ENCODE assay signal across 2 cellular contexts in the genomic region with DNA sequence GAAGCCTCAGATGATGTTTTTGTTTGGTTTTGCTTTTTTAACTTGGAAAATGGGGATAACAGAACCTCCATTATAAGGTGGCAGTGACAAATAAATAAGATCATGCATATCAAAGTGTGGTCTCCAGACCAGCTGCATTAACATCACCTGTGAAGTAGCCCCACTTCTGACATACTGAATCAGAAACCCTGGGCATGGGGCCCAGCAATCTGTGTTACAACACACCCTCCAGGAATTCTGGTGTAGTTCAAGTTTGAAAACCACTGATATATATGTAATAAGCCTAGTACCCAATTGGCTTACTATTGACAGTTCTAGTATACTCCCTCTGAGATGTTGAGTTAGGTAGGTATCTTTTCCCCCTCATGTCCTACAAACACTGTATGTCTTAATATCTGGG.
TF ChIP-seq lines count a peak whose summit lies in the region.

No MANE protein-coding gene starts in this region.

TF ChIP-seq in liver, 16 proteins besides CTCF, POLR2A, EP300 and RAD21:
- no peak for TF ChIP-seq JUND (IDR thresholded peaks at IDR 0.05)
- no peak for TF ChIP-seq FOXA2 (IDR thresholded peaks at IDR 0.05)
- TF ChIP-seq, protein P1, sequence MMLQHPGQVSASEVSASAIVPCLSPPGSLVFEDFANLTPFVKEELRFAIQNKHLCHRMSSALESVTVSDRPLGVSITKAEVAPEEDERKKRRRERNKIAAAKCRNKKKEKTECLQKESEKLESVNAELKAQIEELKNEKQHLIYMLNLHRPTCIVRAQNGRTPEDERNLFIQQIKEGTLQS (IDR thresholded peaks at IDR 0.05), result no peak
- no peak for TF ChIP-seq FOXA1 (IDR thresholded peaks at IDR 0.05)
- no peak for TF ChIP-seq GABPA (IDR thresholded peaks at IDR 0.05 in 1 of 2, conservative IDR thresholded peaks at IDR 0.05 in 1 of 2)
- no peak for TF ChIP-seq HNF4G (IDR thresholded peaks at IDR 0.05)
- no peak for TF ChIP-seq EGR1 (IDR thresholded peaks at IDR 0.05; ENCODE audit: low read depth in 2 of 2)
- no peak for TF ChIP-seq HNF4A (conservative IDR thresholded peaks at IDR 0.05)
- no peak for TF ChIP-seq ZBTB33 (IDR thresholded peaks at IDR 0.05)
- no peak for TF ChIP-seq SP1 (IDR thresholded peaks at IDR 0.05)
- no peak for TF ChIP-seq REST (IDR thresholded peaks at IDR 0.05)
- TF ChIP-seq NR2F2 (IDR thresholded peaks at IDR 0.05), result no peak
- TF ChIP-seq RXRA (IDR thresholded peaks at IDR 0.05), result no peak

TF ChIP-seq in HepG2, 621 proteins besides CTCF, POLR2A, EP300 and RAD21:
- no peak for TF ChIP-seq ZFP37 (CRISPR knock-in tag; IDR thresholded peaks at IDR 0.05; ENCODE audit: borderline replicate concordance)
- TF ChIP-seq, protein P2, sequence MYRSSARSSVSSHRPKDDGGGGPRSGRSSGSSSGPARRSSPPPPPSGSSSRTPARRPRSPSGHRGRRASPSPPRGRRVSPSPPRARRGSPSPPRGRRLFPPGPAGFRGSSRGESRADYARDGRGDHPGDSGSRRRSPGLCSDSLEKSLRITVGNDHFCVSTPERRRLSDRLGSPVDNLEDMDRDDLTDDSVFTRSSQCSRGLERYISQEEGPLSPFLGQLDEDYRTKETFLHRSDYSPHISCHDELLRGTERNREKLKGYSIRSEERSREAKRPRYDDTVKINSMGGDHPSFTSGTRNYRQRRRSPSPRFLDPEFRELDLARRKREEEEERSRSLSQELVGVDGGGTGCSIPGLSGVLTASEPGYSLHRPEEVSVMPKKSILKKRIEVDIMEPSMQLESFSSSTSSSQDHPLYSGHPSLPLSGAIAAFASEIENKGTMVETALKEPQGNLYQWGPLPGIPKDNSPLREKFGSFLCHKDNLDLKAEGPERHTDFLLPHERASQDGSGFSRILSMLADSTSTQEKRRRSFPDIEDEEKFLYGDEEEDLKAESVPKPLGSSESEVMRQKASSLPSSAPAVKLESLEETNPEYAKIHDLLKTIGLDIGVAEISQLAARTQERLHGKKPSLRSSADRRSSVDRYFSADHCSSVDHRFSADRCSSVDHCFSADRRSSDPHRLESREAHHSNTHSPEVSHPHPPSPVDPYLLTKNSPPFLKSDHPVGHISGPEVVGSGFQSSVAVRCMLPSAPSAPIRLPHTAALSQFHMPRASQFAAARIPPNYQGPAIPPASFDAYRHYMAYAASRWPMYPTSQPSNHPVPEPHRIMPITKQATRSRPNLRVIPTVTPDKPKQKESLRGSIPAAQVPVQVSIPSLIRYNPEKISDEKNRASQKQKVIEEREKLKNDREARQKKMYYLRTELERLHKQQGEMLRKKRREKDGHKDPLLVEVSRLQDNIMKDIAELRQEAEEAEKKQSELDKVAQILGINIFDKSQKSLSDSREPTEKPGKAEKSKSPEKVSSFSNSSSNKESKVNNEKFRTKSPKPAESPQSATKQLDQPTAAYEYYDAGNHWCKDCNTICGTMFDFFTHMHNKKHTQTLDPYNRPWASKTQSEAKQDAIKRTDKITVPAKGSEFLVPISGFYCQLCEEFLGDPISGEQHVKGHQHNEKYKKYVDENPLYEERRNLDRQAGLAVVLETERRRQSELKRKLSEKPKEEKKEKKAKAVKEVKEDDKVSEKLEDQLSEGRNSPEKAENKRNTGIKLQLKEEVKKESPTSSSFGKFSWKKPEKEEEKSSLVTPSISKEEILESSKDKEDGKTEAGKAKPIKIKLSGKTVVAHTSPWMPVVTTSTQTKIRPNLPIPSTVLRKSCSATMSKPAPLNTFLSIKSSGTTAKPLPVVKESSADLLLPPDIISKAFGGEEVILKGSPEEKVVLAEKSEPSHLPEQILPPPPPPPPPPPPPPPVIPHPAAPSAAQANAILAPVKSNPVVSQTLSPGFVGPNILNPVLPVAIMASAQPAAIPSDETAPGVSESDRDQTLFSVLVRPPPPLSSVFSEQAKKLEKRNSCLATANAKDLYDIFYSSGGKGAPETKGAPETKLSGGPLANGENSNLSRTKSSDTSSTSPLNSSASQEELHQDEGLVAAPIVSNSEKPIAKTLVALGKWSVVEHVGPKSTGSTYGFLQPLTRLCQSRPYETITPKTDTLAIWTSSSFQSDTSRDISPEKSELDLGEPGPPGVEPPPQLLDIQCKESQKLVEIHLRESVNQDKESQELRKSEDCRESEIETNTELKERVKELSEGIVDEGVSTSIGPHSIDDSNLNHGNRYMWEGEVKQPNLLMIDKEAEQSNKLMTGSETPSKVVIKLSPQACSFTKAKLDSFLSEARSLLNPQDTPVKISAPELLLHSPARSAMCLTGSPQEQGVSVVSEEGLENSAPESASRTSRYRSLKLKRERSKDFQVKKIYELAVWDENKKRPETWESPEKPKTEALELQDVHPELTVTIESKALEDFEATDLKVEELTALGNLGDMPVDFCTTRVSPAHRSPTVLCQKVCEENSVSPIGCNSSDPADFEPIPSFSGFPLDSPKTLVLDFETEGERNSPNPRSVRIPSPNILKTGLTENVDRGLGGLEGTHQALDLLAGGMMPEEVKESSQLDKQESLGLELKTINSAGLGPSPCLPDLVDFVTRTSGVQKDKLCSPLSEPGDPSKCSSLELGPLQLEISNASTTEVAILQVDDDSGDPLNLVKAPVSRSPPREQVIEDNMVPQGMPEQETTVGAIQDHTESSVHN (CRISPR knock-in tag; IDR thresholded peaks at IDR 0.05), result no peak
- TF ChIP-seq, protein P3, sequence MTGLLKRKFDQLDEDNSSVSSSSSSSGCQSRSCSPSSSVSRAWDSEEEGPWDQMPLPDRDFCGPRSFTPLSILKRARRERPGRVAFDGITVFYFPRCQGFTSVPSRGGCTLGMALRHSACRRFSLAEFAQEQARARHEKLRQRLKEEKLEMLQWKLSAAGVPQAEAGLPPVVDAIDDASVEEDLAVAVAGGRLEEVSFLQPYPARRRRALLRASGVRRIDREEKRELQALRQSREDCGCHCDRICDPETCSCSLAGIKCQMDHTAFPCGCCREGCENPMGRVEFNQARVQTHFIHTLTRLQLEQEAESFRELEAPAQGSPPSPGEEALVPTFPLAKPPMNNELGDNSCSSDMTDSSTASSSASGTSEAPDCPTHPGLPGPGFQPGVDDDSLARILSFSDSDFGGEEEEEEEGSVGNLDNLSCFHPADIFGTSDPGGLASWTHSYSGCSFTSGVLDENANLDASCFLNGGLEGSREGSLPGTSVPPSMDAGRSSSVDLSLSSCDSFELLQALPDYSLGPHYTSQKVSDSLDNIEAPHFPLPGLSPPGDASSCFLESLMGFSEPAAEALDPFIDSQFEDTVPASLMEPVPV (CRISPR knock-in tag; IDR thresholded peaks at IDR 0.05), result no peak
- TF ChIP-seq ZMYM3 (CRISPR knock-in tag; IDR thresholded peaks at IDR 0.05), result no peak
- TF ChIP-seq KLF15 (CRISPR knock-in tag; IDR thresholded peaks at IDR 0.05; ENCODE audit: borderline replicate concordance), result no peak
- no peak for TF ChIP-seq ZNF740 (CRISPR knock-in tag; IDR thresholded peaks at IDR 0.05)
- TF ChIP-seq ZNF280D (CRISPR knock-in tag; IDR thresholded peaks at IDR 0.05), result no peak
- TF ChIP-seq, protein P4, sequence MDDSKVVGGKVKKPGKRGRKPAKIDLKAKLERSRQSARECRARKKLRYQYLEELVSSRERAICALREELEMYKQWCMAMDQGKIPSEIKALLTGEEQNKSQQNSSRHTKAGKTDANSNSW (CRISPR knock-in tag; IDR thresholded peaks at IDR 0.05; ENCODE audit: borderline replicate concordance), result no peak
- TF ChIP-seq, protein P5, sequence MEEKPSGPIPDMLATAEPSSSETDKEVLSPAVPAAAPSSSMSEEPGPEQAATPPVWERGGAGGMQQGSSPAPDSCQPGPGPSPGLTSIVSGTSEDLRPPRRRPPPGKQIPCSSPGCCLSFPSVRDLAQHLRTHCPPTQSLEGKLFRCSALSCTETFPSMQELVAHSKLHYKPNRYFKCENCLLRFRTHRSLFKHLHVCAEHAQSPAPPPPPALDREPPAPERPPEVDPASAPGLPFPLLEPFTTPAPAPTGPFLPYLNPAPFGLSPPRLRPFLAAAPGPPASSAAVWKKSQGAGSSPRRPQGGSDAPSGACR (CRISPR knock-in tag; IDR thresholded peaks at IDR 0.05), result no peak
- no peak for TF ChIP-seq E2F1 (CRISPR knock-in tag; IDR thresholded peaks at IDR 0.05)
- TF ChIP-seq, protein P6, sequence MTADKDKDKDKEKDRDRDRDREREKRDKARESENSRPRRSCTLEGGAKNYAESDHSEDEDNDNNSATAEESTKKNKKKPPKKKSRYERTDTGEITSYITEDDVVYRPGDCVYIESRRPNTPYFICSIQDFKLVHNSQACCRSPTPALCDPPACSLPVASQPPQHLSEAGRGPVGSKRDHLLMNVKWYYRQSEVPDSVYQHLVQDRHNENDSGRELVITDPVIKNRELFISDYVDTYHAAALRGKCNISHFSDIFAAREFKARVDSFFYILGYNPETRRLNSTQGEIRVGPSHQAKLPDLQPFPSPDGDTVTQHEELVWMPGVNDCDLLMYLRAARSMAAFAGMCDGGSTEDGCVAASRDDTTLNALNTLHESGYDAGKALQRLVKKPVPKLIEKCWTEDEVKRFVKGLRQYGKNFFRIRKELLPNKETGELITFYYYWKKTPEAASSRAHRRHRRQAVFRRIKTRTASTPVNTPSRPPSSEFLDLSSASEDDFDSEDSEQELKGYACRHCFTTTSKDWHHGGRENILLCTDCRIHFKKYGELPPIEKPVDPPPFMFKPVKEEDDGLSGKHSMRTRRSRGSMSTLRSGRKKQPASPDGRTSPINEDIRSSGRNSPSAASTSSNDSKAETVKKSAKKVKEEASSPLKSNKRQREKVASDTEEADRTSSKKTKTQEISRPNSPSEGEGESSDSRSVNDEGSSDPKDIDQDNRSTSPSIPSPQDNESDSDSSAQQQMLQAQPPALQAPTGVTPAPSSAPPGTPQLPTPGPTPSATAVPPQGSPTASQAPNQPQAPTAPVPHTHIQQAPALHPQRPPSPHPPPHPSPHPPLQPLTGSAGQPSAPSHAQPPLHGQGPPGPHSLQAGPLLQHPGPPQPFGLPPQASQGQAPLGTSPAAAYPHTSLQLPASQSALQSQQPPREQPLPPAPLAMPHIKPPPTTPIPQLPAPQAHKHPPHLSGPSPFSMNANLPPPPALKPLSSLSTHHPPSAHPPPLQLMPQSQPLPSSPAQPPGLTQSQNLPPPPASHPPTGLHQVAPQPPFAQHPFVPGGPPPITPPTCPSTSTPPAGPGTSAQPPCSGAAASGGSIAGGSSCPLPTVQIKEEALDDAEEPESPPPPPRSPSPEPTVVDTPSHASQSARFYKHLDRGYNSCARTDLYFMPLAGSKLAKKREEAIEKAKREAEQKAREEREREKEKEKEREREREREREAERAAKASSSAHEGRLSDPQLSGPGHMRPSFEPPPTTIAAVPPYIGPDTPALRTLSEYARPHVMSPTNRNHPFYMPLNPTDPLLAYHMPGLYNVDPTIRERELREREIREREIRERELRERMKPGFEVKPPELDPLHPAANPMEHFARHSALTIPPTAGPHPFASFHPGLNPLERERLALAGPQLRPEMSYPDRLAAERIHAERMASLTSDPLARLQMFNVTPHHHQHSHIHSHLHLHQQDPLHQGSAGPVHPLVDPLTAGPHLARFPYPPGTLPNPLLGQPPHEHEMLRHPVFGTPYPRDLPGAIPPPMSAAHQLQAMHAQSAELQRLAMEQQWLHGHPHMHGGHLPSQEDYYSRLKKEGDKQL (CRISPR knock-in tag; IDR thresholded peaks at IDR 0.05; ENCODE audit: low read depth), result no peak
- TF ChIP-seq ZNF33A (CRISPR knock-in tag; IDR thresholded peaks at IDR 0.05; ENCODE audit: borderline replicate concordance), result no peak
- no peak for TF ChIP-seq SMARCE1 (IDR thresholded peaks at IDR 0.05; ENCODE audit: borderline replicate concordance)
- no peak for TF ChIP-seq HINFP (CRISPR knock-in tag; IDR thresholded peaks at IDR 0.05; ENCODE audit: low read depth)
- TF ChIP-seq KDM3A (CRISPR knock-in tag; IDR thresholded peaks at IDR 0.05; ENCODE audit: low read depth), result no peak
- TF ChIP-seq ATF5 (CRISPR knock-in tag; IDR thresholded peaks at IDR 0.05; ENCODE audit: low read depth), result no peak
- TF ChIP-seq JUND (CRISPR knock-in tag; IDR thresholded peaks at IDR 0.05), result no peak
- no peak for TF ChIP-seq ZNF672 (CRISPR knock-in tag; IDR thresholded peaks at IDR 0.05)
- TF ChIP-seq SMAD1 (CRISPR knock-in tag; IDR thresholded peaks at IDR 0.05; ENCODE audit: borderline replicate concordance, low read depth), result no peak
- no peak for TF ChIP-seq ASH2L (IDR thresholded peaks at IDR 0.05; ENCODE audit: insufficient read length, low read depth, low read length)
